13 cellular contexts compared by ENCODE assay signal in genomic region chr11:36009469-36009868, GRCh38.
DNase-seq lines count a peak whose midpoint lies in the region; ATAC-seq, FAIRE-seq and TF ChIP-seq lines count a peak whose summit lies in the region.
"Had no signal": no experiment of that assay in that cellular context is flagged by ENCODE, and none has a peak within 500 bp of the region (broad histone marks: within the 10 kb centered on the region; RNA-seq: fewer than 3 reads in every experiment).

No MANE protein-coding gene starts in this region.

- intact Hi-C loops in heart right ventricle (cut with DNase I) = no loop called here
- intact Hi-C loops in left cardiac atrium (cut with DNase I) = no loop called here
- intact Hi-C loops in lower leg skin (cut with DNase I; ENCODE audit: low total_unique reads) = no loop called here

- no peaks in the 10 kb centered on the region for H3K36me3 Mint-ChIP-seq in activated CD8-positive, alpha-beta memory T cell treated with anti-CD3 and anti-CD28 coated beads, Interleukin-2, amount 10 ng/mL, durations not matched to agents 7 days and 5 days

- H3K9me3 ChIP-seq in heart right ventricle = peaks cover 0 to 6% (median 0%) of the 10 kb centered on the region in 11 donors
- H3K9me3 ChIP-seq: uterus had no signal

- CTCF ChIA-PET in activated CD8-positive, alpha-beta memory T cell treated with anti-CD3 and anti-CD28 coated beads, Interleukin-2, amount 10 ng/mL, durations not matched to agents 7 days and 5 days (lab: Charles Lee) = no interaction called here

- peak overlapping the region in 8 of 10 donors; percentile 7 to 77 (median 56) for H3K27ac ChIP-seq in heart right ventricle
- peak overlapping the region; percentile 19 for H3K27ac ChIP-seq in foreskin keratinocyte
- H3K27ac ChIP-seq: uterus had no signal

- FAIRE-seq in urothelium cell line (lab: Jason Lieb, UNC) = no peak

- H3K9me3 Mint-ChIP-seq in activated CD8-positive, alpha-beta memory T cell treated with anti-CD3 and anti-CD28 coated beads, Interleukin-2, amount 10 ng/mL, durations not matched to agents 7 days and 5 days (ENCODE audit: low read depth) = no peaks in the 10 kb centered on the region

- no peak overlapping the region for H3K4me3 Mint-ChIP-seq in activated CD8-positive, alpha-beta memory T cell treated with anti-CD3 and anti-CD28 coated beads, Interleukin-2, amount 10 ng/mL, durations not matched to agents 7 days and 5 days
- H3K4me3 Mint-ChIP-seq: nephron progenitor cell had no signal

- DNase-seq in heart right ventricle (no peak), left cardiac atrium (no peak), amniotic epithelial cell (ENCODE audit: low read depth) (peak; percentile 58), foreskin keratinocyte (peak in 1 of 2 donors; percentile 59), urothelium cell line (ENCODE audit: low spot score) (peak; percentile 41), Kasumi-1 (lab: John Stamatoyannopoulos, UW) (no peak), lower leg skin (ENCODE audit: low spot score in 2 of 2) (no peak)
- no peak for DNase-seq in activated CD8-positive, alpha-beta memory T cell treated with anti-CD3 and anti-CD28 coated beads, Interleukin-2, amount 10 ng/mL, durations not matched to agents 7 days and 5 days
- DNase-seq: body of pancreas, hypothalamus, nephron progenitor cell, uterus had no signal

- peaks cover 0 to 6% (median 0%) of the 10 kb centered on the region in 7 donors for H3K27me3 ChIP-seq in heart right ventricle
- no peaks in the 10 kb centered on the region for H3K27me3 ChIP-seq in foreskin keratinocyte
- H3K27me3 ChIP-seq: body of pancreas, uterus had no signal

- H3K4me1 ChIP-seq in heart right ventricle = peaks cover 0 to 44% (median 15%) of the 10 kb centered on the region in 9 donors
- peaks cover 60% of the 10 kb centered on the region for H3K4me1 ChIP-seq in foreskin keratinocyte
- H3K4me1 ChIP-seq: body of pancreas, uterus had no signal

- 63 to 67% methylated on average over 4 of the region's 4 CpGs for WGBS in heart right ventricle, 2 donors
- WGBS in lower leg skin, 2 donors = 23 to 34% methylated on average over 4 of the region's 4 CpGs

- H3K4me3 ChIP-seq in heart right ventricle (no peak overlapping the region), lower leg skin (ENCODE audit: low read depth, poor library complexity, severe bottlenecking) (no peak overlapping the region)
- H3K4me3 ChIP-seq: body of pancreas, uterus had no signal

- no peaks in the 10 kb centered on the region for H3K4me1 Mint-ChIP-seq in activated CD8-positive, alpha-beta memory T cell treated with anti-CD3 and anti-CD28 coated beads, Interleukin-2, amount 10 ng/mL, durations not matched to agents 7 days and 5 days

- ATAC-seq in heart right ventricle = no peak
- ATAC-seq in left cardiac atrium = no peak
- peak; percentile 13 for ATAC-seq in foreskin keratinocyte
- no peak for ATAC-seq in activated CD8-positive, alpha-beta memory T cell treated with anti-CD3 and anti-CD28 coated beads, Interleukin-2, amount 10 ng/mL, durations not matched to agents 7 days and 5 days
- ATAC-seq: body of pancreas, Panc1 had no signal

- no peak for TF ChIP-seq POLR2A in lower leg skin (IDR thresholded peaks at IDR 0.05)

- no peaks in the 10 kb centered on the region for H3K36me3 ChIP-seq in heart right ventricle
- H3K36me3 ChIP-seq: uterus had no signal

- H3K27ac Mint-ChIP-seq in activated CD8-positive, alpha-beta memory T cell treated with anti-CD3 and anti-CD28 coated beads, Interleukin-2, amount 10 ng/mL, durations not matched to agents 7 days and 5 days = no peak overlapping the region

- peaks cover 6% of the 10 kb centered on the region for H3K27me3 Mint-ChIP-seq in activated CD8-positive, alpha-beta memory T cell treated with anti-CD3 and anti-CD28 coated beads, Interleukin-2, amount 10 ng/mL, durations not matched to agents 7 days and 5 days

- no peak for TF ChIP-seq CTCF in heart right ventricle (IDR thresholded peaks at IDR 0.05)
- TF ChIP-seq CTCF in foreskin keratinocyte (conservative IDR thresholded peaks at IDR 0.05) = no peak
- TF ChIP-seq CTCF in lower leg skin (IDR thresholded peaks at IDR 0.05) = no peak

Comparison
In these comparisons a context has a peak if more than half of its experiments do, and no peak if none do; other contexts are left out.
1. DNase-seq: peak in amniotic epithelial cell (single experiment) and urothelium cell line (single experiment); none in heart right ventricle (0 of 2), left cardiac atrium (single experiment), Kasumi-1 (0 of 2), activated CD8-positive, alpha-beta memory T cell treated with anti-CD3 and anti-CD28 coated beads, Interleukin-2, amount 10 ng/mL, durations not matched to agents 7 days and 5 days (single experiment) and lower leg skin (0 of 2).